Comparison of ENCODE assay signal across 16 cellular contexts in the genomic region with DNA sequence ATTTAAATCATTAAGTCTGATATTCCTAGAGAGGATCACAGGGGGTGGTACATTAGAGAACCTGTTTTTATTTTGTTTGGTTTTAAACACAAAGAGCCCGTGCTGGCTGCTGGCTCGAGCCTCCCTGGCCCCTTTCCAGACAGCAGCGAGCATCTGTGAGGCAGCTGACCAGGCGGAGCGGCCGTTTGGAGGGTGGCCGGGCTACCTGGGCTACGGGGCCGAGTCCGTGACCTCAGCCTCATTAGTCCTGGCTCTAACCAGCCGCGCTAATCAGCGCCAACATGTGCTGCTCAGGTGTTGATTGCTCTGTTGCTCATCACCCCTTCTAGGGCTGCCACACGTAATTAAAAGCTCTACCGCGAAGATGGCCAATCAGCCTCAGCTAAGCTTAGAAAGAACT. TPM values are rescaled to one million over a fixed set of nuclear protein-coding genes. Genes with fewer than 3 reads are reported as not detected.
DNase-seq lines count a peak whose midpoint lies in the region; ATAC-seq and TF ChIP-seq lines count a peak whose summit lies in the region.
"Had no signal": no experiment of that assay in that cellular context is flagged by ENCODE, and none has a peak within 500 bp of the region (broad histone marks: within the 10 kb centered on the region; RNA-seq: fewer than 3 reads in every experiment).

No MANE protein-coding gene starts in this region.

- H3K4me3 ChIP-seq in esophagus muscularis mucosa = no peak overlapping the region
- H3K4me3 ChIP-seq: heart left ventricle, mucosa of descending colon had no signal

- ATAC-seq in sciatic nerve (peak; percentile 46), HG03520 (IDR thresholded peaks at IDR 0.05; ENCODE audit: unreplicated experiment) (no peak)
- ATAC-seq: activated T-helper 17 cell treated with anti-CD3 and anti-CD28 coated beads, Interleukin-2, amount 50 U/mL, for 72 hours; esophagus mucosa; mucosa of descending colon had no signal

- no peak overlapping the region for H3K27ac ChIP-seq in esophagus muscularis mucosa (replicated peaks in 1 of 4)
- H3K27ac ChIP-seq: heart left ventricle had no signal

- no peak for TF ChIP-seq POLR2A in esophagus muscularis mucosa (IDR thresholded peaks at IDR 0.05; ENCODE audit: low read depth)

- no peak overlapping the region for H3K4me3 Mint-ChIP-seq in glutamatergic neuron (ENCODE audit: unreplicated experiment)
- H3K4me3 Mint-ChIP-seq: activated T-helper 17 cell treated with anti-CD3 and anti-CD28 coated beads, Interleukin-2, amount 50 U/mL, for 72 hours; CD14-positive monocyte had no signal

- TF ChIP-seq EP300 in esophagus muscularis mucosa (IDR thresholded peaks at IDR 0.05) = no peak

- intact Hi-C loops in sciatic nerve (cut with DNase I) = no loop called here
- intact Hi-C loops in esophagus muscularis mucosa (cut with DNase I) = no loop called here

- peaks cover 0 to 33% (median 14%) of the 10 kb centered on the region in 4 donors for H3K36me3 ChIP-seq in esophagus muscularis mucosa

- H3K4me1 ChIP-seq in esophagus muscularis mucosa = peaks cover 4 to 25% (median 20%) of the 10 kb centered on the region in 4 donors

- WGBS in esophagus muscularis mucosa = 82% methylated on average over 16 of the region's 16 CpGs

- TF ChIP-seq CTCF in glutamatergic neuron (IDR thresholded peaks at IDR 0.05; ENCODE audit: partially characterized antibody, unreplicated experiment) (no peak), esophagus muscularis mucosa (IDR thresholded peaks at IDR 0.05) (no peak)

- H3K4me1 Mint-ChIP-seq in glutamatergic neuron (ENCODE audit: low read depth, unreplicated experiment) = peaks cover 14% of the 10 kb centered on the region
- H3K4me1 Mint-ChIP-seq: CD14-positive monocyte had no signal

- peak overlapping the region; percentile 28 for H3K27ac Mint-ChIP-seq in glutamatergic neuron (ENCODE audit: unreplicated experiment)
- H3K27ac Mint-ChIP-seq: activated T-helper 17 cell treated with anti-CD3 and anti-CD28 coated beads, Interleukin-2, amount 50 U/mL, for 72 hours; CD14-positive monocyte had no signal

- H3K36me3 Mint-ChIP-seq in glutamatergic neuron (ENCODE audit: unreplicated experiment) = peaks cover 24% of the 10 kb centered on the region

- H3K27me3 ChIP-seq in esophagus muscularis mucosa = no peaks in the 10 kb centered on the region
- H3K27me3 ChIP-seq: heart left ventricle had no signal

- peaks cover 0 to 7% (median 2%) of the 10 kb centered on the region in 4 donors for H3K9me3 ChIP-seq in esophagus muscularis mucosa

- DNase-seq in NCI-H1417 (lab: John Stamatoyannopoulos, UW) = peak in 2 of 3 experiments; percentile 69 to 89
- peak; percentile 88 for DNase-seq in NCI-H748 (lab: John Stamatoyannopoulos, UW; ENCODE audit: unreplicated experiment)
- DNase-seq in glutamatergic neuron = peak; percentile 55
- peak; percentile 70 for DNase-seq in sciatic nerve (ENCODE audit: low spot score)
- no peak for DNase-seq in NCI-H2107 treated with DMSO at 0.1 percent for 48 hours (lab: John Stamatoyannopoulos, UW; ENCODE audit: unreplicated experiment)
- no peak for DNase-seq in esophagus muscularis mucosa (ENCODE audit: extremely low spot score)
- DNase-seq: amniotic stem cell, dermis blood vessel endothelial cell, mucosa of descending colon, NCI-H226, SW 1271 had no signal

- peaks cover 1% of the 10 kb centered on the region for H3K9me3 Mint-ChIP-seq in glutamatergic neuron (ENCODE audit: unreplicated experiment)

- peaks cover 7% of the 10 kb centered on the region for H3K27me3 Mint-ChIP-seq in glutamatergic neuron (ENCODE audit: unreplicated experiment)
- H3K27me3 Mint-ChIP-seq: activated T-helper 17 cell treated with anti-CD3 and anti-CD28 coated beads, Interleukin-2, amount 50 U/mL, for 72 hours had no signal

RNA-seq across cellular contexts. Expression of a gene that starts 35.3 kb away (rescaled TPM):
- total RNA-seq in glutamatergic neuron (ENCODE audit: unreplicated experiment) = 44.5 TPM
- total RNA-seq in sciatic nerve = 85.2 TPM
- total RNA-seq in esophagus muscularis mucosa = 10 to 100 TPM; 33.6 to 55.3 (median 48.7) TPM

Comparison
In these comparisons a context has a peak if more than half of its experiments do, and no peak if none do; other contexts are left out.
1. DNase-seq: peak in NCI-H1417 (2 of 3), NCI-H748 (single experiment), glutamatergic neuron (single experiment) and sciatic nerve (single experiment); none in NCI-H2107 treated with DMSO at 0.1 percent for 48 hours (single experiment) and esophagus muscularis mucosa (single experiment).